ENCODE assay signal across 1 cellular context in the genomic region with DNA sequence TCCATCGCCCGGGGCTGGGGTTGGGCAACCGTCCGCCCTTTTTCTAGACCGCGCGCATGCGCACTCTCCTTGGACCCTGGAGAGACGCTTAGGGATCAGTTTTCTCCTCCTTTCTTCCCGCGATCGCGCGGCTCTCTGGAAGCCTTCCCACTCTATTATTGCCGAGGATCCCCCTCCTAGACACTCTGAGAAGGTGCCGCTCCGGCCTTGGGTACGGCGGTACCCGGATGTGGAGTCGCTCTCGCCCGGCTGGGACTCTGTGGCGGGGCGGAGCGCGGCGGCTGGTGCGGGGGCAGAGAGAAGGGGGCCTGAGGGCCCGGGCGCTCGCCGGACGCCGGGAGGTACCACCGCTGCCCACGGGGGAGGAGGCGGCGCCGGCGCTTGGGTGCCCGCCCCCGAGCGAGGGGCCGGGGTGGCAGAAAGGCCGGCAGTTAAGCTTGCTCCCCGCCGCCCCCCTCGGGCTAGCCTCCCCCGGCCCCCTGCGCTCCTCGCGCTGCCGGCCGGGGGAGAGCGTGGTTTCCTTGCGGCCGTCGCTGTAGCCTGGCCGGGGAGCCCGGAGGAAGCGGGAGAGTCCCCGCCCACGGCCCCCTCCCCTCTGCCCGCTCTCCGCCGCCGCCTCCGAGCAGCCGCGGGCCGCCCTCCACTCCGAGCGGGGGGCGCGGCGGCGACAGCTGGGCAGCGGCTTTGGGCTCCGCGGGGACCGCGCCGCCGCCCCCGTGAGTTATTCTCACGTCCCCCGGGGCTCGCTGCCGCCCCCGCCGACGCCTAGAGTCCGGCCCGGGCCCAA.
TF ChIP-seq lines count a peak whose summit lies in the region.

A gene (plus strand): TSS at position 69 of the 787 bp plus-strand sequence. CDS start 792 bp downstream, outside the sequence.

TF ChIP-seq in K562, 482 proteins besides CTCF, POLR2A, EP300 and RAD21 (continued from another document and continues in another):
- TF ChIP-seq TGIF2 (CRISPR knock-in tag; IDR thresholded peaks at IDR 0.05) = no peak
- TF ChIP-seq SUPT5H (IDR thresholded peaks at IDR 0.05) = peak; percentile 86
- TF ChIP-seq, protein P1, sequence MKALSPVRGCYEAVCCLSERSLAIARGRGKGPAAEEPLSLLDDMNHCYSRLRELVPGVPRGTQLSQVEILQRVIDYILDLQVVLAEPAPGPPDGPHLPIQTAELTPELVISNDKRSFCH (CRISPR knock-in tag; IDR thresholded peaks at IDR 0.05) = no peak
- TF ChIP-seq, protein P1 (tag; IDR thresholded peaks at IDR 0.05) = no peak
- TF ChIP-seq CEBPB (tag; IDR thresholded peaks at IDR 0.05) = peak; percentile 98
- TF ChIP-seq, protein P2, sequence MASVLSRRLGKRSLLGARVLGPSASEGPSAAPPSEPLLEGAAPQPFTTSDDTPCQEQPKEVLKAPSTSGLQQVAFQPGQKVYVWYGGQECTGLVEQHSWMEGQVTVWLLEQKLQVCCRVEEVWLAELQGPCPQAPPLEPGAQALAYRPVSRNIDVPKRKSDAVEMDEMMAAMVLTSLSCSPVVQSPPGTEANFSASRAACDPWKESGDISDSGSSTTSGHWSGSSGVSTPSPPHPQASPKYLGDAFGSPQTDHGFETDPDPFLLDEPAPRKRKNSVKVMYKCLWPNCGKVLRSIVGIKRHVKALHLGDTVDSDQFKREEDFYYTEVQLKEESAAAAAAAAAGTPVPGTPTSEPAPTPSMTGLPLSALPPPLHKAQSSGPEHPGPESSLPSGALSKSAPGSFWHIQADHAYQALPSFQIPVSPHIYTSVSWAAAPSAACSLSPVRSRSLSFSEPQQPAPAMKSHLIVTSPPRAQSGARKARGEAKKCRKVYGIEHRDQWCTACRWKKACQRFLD (CRISPR knock-in tag; IDR thresholded peaks at IDR 0.05) = 0 out of 2 replicates have a peak, but pooled peaks have one; percentile 18
- peak; percentile 93 for TF ChIP-seq CEBPG (CRISPR knock-in tag; IDR thresholded peaks at IDR 0.05)
- TF ChIP-seq CEBPG (tag; conservative IDR thresholded peaks at IDR 0.05 in 1 of 2, IDR thresholded peaks at IDR 0.05 in 1 of 2) = peak; percentile 89 to 97
- TF ChIP-seq, protein P3, sequence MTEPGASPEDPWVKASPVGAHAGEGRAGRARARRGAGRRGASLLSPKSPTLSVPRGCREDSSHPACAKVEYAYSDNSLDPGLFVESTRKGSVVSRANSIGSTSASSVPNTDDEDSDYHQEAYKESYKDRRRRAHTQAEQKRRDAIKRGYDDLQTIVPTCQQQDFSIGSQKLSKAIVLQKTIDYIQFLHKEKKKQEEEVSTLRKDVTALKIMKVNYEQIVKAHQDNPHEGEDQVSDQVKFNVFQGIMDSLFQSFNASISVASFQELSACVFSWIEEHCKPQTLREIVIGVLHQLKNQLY (CRISPR knock-in tag; conservative IDR thresholded peaks at IDR 0.05) = no peak
- no peak for TF ChIP-seq NCOA4 (IDR thresholded peaks at IDR 0.05; ENCODE audit: partially characterized antibody)
- TF ChIP-seq TAF7 (tag; IDR thresholded peaks at IDR 0.05) = peak; percentile 59; the same call in 1 of the 2 replicates
- TF ChIP-seq GABPA (tag; conservative IDR thresholded peaks at IDR 0.05; ENCODE audit: low read depth) = peak; percentile 40; the same call in 1 of the 2 replicates
- TF ChIP-seq FUS (optimal IDR thresholded peaks at IDR 0.05; ENCODE audit: low read depth, low read length) = no peak
- TF ChIP-seq, protein P4, sequence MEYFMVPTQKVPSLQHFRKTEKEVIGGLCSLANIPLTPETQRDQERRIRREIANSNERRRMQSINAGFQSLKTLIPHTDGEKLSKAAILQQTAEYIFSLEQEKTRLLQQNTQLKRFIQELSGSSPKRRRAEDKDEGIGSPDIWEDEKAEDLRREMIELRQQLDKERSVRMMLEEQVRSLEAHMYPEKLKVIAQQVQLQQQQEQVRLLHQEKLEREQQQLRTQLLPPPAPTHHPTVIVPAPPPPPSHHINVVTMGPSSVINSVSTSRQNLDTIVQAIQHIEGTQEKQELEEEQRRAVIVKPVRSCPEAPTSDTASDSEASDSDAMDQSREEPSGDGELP (CRISPR knock-in tag; IDR thresholded peaks at IDR 0.05; ENCODE audit: borderline replicate concordance) = peak; percentile 53; the same call in 1 of the 2 replicates
- no peak for TF ChIP-seq HEY1 (CRISPR knock-in tag; IDR thresholded peaks at IDR 0.05; ENCODE audit: borderline replicate concordance)
- no peak for TF ChIP-seq HNRNPK (IDR thresholded peaks at IDR 0.05; ENCODE audit: low read depth, low read length, poor library complexity, severe bottlenecking)
- TF ChIP-seq TRIM28 (IDR thresholded peaks at IDR 0.05) = no peak
- no peak; a peak in 1 of 4 replicates for TF ChIP-seq RCOR1 (IDR thresholded peaks at IDR 0.05; ENCODE audit: borderline replicate concordance in 1 of 2, low read depth in 2 of 2, low read length in 2 of 2)
- TF ChIP-seq ZNF57 (CRISPR knock-in tag; IDR thresholded peaks at IDR 0.05) = peak; percentile 53; the same call in 1 of the 2 replicates
- no peak for TF ChIP-seq NFATC3 (IDR thresholded peaks at IDR 0.05)
- TF ChIP-seq ETV1 (tag; conservative IDR thresholded peaks at IDR 0.05; ENCODE audit: low read depth) = no peak
- TF ChIP-seq PRPF4 (IDR thresholded peaks at IDR 0.05; ENCODE audit: insufficient read depth, low read depth, low read length, poor library complexity, severe bottlenecking) = no peak
- TF ChIP-seq ZNF311 (CRISPR knock-in tag; IDR thresholded peaks at IDR 0.05) = no peak
- no peak for TF ChIP-seq ETV5 (CRISPR knock-in tag; IDR thresholded peaks at IDR 0.05; ENCODE audit: low read depth)
- TF ChIP-seq IFI16 (CRISPR knock-in tag; IDR thresholded peaks at IDR 0.05) = no peak
- TF ChIP-seq, protein P5, sequence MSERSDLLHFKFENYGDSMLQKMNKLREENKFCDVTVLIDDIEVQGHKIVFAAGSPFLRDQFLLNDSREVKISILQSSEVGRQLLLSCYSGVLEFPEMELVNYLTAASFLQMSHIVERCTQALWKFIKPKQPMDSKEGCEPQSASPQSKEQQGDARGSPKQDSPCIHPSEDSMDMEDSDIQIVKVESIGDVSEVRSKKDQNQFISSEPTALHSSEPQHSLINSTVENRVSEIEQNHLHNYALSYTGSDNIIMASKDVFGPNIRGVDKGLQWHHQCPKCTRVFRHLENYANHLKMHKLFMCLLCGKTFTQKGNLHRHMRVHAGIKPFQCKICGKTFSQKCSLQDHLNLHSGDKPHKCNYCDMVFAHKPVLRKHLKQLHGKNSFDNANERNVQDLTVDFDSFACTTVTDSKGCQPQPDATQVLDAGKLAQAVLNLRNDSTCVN (CRISPR knock-in tag; IDR thresholded peaks at IDR 0.05) = no peak
- TF ChIP-seq, protein P6, sequence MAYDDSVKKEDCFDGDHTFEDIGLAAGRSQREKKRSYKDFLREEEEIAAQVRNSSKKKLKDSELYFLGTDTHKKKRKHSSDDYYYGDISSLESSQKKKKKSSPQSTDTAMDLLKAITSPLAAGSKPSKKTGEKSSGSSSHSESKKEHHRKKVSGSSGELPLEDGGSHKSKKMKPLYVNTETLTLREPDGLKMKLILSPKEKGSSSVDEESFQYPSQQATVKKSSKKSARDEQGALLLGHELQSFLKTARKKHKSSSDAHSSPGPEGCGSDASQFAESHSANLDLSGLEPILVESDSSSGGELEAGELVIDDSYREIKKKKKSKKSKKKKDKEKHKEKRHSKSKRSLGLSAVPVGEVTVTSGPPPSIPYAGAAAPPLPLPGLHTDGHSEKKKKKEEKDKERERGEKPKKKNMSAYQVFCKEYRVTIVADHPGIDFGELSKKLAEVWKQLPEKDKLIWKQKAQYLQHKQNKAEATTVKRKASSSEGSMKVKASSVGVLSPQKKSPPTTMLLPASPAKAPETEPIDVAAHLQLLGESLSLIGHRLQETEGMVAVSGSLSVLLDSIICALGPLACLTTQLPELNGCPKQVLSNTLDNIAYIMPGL (CRISPR knock-in tag; IDR thresholded peaks at IDR 0.05) = 0 out of 2 replicates have a peak, but pooled peaks have one; percentile 22
- TF ChIP-seq, protein P7, sequence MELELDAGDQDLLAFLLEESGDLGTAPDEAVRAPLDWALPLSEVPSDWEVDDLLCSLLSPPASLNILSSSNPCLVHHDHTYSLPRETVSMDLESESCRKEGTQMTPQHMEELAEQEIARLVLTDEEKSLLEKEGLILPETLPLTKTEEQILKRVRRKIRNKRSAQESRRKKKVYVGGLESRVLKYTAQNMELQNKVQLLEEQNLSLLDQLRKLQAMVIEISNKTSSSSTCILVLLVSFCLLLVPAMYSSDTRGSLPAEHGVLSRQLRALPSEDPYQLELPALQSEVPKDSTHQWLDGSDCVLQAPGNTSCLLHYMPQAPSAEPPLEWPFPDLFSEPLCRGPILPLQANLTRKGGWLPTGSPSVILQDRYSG (tag; conservative IDR thresholded peaks at IDR 0.05; ENCODE audit: low read depth) = no peak
- TF ChIP-seq KDM5B (IDR thresholded peaks at IDR 0.05; ENCODE audit: insufficient replicate concordance, low read depth, low read length) = peak; percentile 50
- TF ChIP-seq CBX8 (IDR thresholded peaks at IDR 0.05; ENCODE audit: borderline replicate concordance, extremely low read depth, low read depth, low read length, poor library complexity, severe bottlenecking) = no peak
- 0 out of 4 replicates have a peak, but pooled peaks of 1 of the 2 experiments have one; percentile 28 for TF ChIP-seq HDAC1 (IDR thresholded peaks at IDR 0.05)
- TF ChIP-seq ERF (CRISPR knock-in tag; IDR thresholded peaks at IDR 0.05) = 0 out of 2 replicates have a peak, but pooled peaks have one; percentile 18
- TF ChIP-seq, protein P8, sequence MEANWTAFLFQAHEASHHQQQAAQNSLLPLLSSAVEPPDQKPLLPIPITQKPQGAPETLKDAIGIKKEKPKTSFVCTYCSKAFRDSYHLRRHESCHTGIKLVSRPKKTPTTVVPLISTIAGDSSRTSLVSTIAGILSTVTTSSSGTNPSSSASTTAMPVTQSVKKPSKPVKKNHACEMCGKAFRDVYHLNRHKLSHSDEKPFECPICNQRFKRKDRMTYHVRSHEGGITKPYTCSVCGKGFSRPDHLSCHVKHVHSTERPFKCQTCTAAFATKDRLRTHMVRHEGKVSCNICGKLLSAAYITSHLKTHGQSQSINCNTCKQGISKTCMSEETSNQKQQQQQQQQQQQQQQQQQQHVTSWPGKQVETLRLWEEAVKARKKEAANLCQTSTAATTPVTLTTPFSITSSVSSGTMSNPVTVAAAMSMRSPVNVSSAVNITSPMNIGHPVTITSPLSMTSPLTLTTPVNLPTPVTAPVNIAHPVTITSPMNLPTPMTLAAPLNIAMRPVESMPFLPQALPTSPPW (CRISPR knock-in tag; IDR thresholded peaks at IDR 0.05) = peak; percentile 91
- TF ChIP-seq EHMT2 (IDR thresholded peaks at IDR 0.05) = no peak
- 0 out of 2 replicates have a peak, but pooled peaks have one; percentile 53 for TF ChIP-seq ELF2 (CRISPR knock-in tag; IDR thresholded peaks at IDR 0.05)
- TF ChIP-seq E2F3 (CRISPR knock-in tag; IDR thresholded peaks at IDR 0.05) = no peak
- TF ChIP-seq, protein P9, sequence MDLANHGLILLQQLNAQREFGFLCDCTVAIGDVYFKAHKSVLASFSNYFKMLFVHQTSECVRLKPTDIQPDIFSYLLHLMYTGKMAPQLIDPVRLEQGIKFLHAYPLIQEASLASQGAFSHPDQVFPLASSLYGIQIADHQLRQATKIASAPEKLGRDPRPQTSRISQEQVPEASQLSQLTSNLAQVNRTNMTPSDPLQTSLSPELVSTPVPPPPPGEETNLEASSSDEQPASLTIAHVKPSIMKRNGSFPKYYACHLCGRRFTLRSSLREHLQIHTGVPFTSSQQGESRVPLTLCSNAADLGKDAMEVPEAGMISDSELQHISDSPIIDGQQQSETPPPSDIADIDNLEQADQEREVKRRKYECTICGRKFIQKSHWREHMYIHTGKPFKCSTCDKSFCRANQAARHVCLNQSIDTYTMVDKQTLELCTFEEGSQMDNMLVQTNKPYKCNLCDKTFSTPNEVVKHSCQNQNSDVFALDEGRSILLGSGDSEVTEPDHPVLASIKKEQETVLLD (IDR thresholded peaks at IDR 0.05) = peak; percentile 97
- no peak for TF ChIP-seq STAT5B (CRISPR knock-in tag; IDR thresholded peaks at IDR 0.05)
- peak in 1 of 2 experiments; percentile 43; a peak in 1 of 4 replicates for TF ChIP-seq NONO (IDR thresholded peaks at IDR 0.05; ENCODE audit: low read depth in 2 of 2, low read length in 1 of 2)
- no peak for TF ChIP-seq PURB (CRISPR knock-in tag; IDR thresholded peaks at IDR 0.05; ENCODE audit: low read depth)
- no peak for TF ChIP-seq HDAC2 (IDR thresholded peaks at IDR 0.05)
- TF ChIP-seq, protein P10, sequence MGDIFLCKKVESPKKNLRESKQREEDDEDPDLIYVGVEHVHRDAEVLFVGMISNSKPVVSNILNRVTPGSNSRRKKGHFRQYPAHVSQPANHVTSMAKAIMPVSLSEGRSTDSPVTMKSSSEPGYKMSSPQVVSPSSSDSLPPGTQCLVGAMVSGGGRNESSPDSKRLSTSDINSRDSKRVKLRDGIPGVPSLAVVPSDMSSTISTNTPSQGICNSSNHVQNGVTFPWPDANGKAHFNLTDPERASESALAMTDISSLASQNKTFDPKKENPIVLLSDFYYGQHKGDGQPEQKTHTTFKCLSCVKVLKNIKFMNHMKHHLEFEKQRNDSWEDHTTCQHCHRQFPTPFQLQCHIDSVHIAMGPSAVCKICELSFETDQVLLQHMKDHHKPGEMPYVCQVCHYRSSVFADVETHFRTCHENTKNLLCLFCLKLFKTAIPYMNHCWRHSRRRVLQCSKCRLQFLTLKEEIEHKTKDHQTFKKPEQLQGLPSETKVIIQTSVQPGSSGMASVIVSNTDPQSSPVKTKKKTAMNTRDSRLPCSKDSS (IDR thresholded peaks at IDR 0.05; ENCODE audit: low read depth, partially characterized antibody) = no peak
